In the genomic region with DNA sequence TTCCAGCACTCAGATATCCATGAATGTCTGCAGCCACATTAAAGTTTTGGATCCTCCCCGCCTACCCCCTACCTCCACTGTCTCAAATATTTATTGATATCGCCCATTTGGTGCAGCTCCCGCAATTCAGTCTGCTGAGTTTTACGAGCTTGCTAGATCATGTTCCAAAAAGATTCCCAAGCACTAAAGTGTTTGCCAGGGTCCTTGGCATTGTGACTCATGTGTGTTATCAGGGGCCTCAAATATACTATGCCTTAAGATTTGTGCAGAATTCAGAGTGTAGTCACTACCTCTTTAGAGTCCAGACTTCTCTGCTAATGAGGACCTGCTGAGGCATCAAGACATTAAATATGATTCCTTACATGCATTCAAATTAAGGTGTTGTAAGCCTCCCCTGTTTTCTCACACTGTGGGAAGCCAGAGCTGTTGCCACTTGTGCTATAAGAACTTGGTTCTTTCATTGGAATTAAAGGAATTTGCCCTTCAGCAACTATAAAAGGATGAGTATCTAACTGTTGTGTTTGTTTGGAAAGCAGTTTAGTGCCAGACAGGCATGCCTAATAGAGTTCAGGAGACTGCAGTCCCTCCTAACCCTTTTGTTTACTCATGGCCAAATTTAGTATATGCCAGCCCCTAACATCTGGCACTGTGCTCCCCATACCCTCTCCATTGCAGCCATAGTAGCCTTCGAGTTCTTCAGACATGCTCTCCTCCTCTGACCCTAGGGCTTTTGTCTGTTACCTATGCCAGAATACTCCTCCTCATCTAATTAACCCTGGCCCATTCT, we compare ENCODE assay signal across 12 cellular contexts.
DNase-seq lines count a peak whose midpoint lies in the region; ATAC-seq lines count a peak whose summit lies in the region.
"Had no signal": no experiment of that assay in that cellular context is flagged by ENCODE, and none has a peak within 500 bp of the region (broad histone marks: within the 10 kb centered on the region; RNA-seq: fewer than 3 reads in every experiment).

No MANE protein-coding gene starts in this region.

- ATAC-seq in right cardiac atrium (peak; percentile 40 to 49), GM21515 (IDR thresholded peaks at IDR 0.05; ENCODE audit: unreplicated experiment) (no peak)

- no peaks in the 10 kb centered on the region for H3K27me3 ChIP-seq in right cardiac atrium (ENCODE audit: control insufficient read depth, insufficient read depth)

- peak overlapping the region; percentile 55 for H3K27ac ChIP-seq in right cardiac atrium (ENCODE audit: low read length)
- H3K27ac ChIP-seq: prostate gland had no signal

- peaks cover 8% of the 10 kb centered on the region for H3K4me1 ChIP-seq in right cardiac atrium (ENCODE audit: control insufficient read depth, insufficient read depth, low read length)
- H3K4me1 ChIP-seq: prostate gland had no signal

- DNase-seq in AG08396 (ENCODE audit: low spot score) = peak; percentile 18
- DNase-seq in HCEC 1CT = peak; percentile 29
- DNase-seq in T1000 (lab: John Stamatoyannopoulos, UW) = peak; percentile 74
- no peak for DNase-seq in right cardiac atrium
- no peak for DNase-seq in CD1c-positive myeloid dendritic cell (ENCODE audit: extremely low spot score)
- no peak for DNase-seq in NCI-H1436 treated with DMSO at 0.1 percent for 48 hours (lab: John Stamatoyannopoulos, UW)
- no peak for DNase-seq in anterior cingulate cortex (lab: John Stamatoyannopoulos, UW)
- DNase-seq: CD4-positive, alpha-beta T cell; GOT3; NCI-H1417 treated with DMSO at 0.1 percent for 48 hours had no signal

- WGBS in right cardiac atrium = 67% methylated on average over 5 of the region's 5 CpGs

- H3K4me3 ChIP-seq in right cardiac atrium (ENCODE audit: low read length) = no peak overlapping the region
- H3K4me3 ChIP-seq: prostate gland had no signal

- intact Hi-C loops in right cardiac atrium (cut with DNase I) = no loop called here

- H3K9me3 ChIP-seq in right cardiac atrium (ENCODE audit: control insufficient read depth, low read length) = no peaks in the 10 kb centered on the region
- H3K9me3 ChIP-seq: prostate gland had no signal

Comparison
In these comparisons a context has a peak if more than half of its experiments do, and no peak if none do; other contexts are left out.
1. DNase-seq: peak in AG08396 (single experiment), HCEC 1CT (single experiment) and T1000 (single experiment); none in right cardiac atrium (0 of 3), CD1c-positive myeloid dendritic cell (single experiment), NCI-H1436 treated with DMSO at 0.1 percent for 48 hours (single experiment) and anterior cingulate cortex (0 of 58).